Comparison of ENCODE assay signal across 4 cellular contexts in genomic region chr10:1773204-1773603, GRCh38. TPM values are rescaled to one million over a fixed set of nuclear protein-coding genes. Genes with fewer than 3 reads are reported as not detected.
"Had no signal": no experiment of that assay in that cellular context is flagged by ENCODE, and none has a peak within 500 bp of the region (broad histone marks: within the 10 kb centered on the region; RNA-seq: fewer than 3 reads in every experiment).

No MANE protein-coding gene starts in this region.

RNA-seq across cellular contexts. Expression of gene ADARB2, which starts 35.9 kb away (rescaled TPM):
- total RNA-seq: GM23248, HT-29, IMR-90, K562 had no signal
- polyA plus RNA-seq: GM23248, IMR-90, K562 had no signal
